Comparison of ENCODE assay signal across 1 cellular context in genomic region chr2:43759195-43759594, GRCh38.
TF ChIP-seq lines count a peak whose summit lies in the region.

No MANE protein-coding gene starts in this region.

TF ChIP-seq in HepG2, 621 proteins besides CTCF, POLR2A, EP300 and RAD21 (continued from another document and continues in another):
- no peak for TF ChIP-seq ARID4A (CRISPR knock-in tag; IDR thresholded peaks at IDR 0.05; ENCODE audit: borderline replicate concordance)
- no peak for TF ChIP-seq TFE3 (CRISPR knock-in tag; IDR thresholded peaks at IDR 0.05)
- peak; percentile 76 for TF ChIP-seq FOXP4 (CRISPR knock-in tag; IDR thresholded peaks at IDR 0.05)
- no peak for TF ChIP-seq ZNF17 (CRISPR knock-in tag; IDR thresholded peaks at IDR 0.05)
- TF ChIP-seq PAXIP1 (CRISPR knock-in tag; conservative IDR thresholded peaks at IDR 0.05), result peak; percentile 45; the same call in 1 of the 2 replicates
- no peak for TF ChIP-seq ZNF788 (CRISPR knock-in tag; IDR thresholded peaks at IDR 0.05; ENCODE audit: borderline replicate concordance)
- no peak for TF ChIP-seq ELF3 (CRISPR knock-in tag; IDR thresholded peaks at IDR 0.05)
- peak; percentile 85 for TF ChIP-seq FOXA3 (CRISPR knock-in tag; IDR thresholded peaks at IDR 0.05)
- no peak for TF ChIP-seq ZKSCAN5 (CRISPR knock-in tag; IDR thresholded peaks at IDR 0.05)
- TF ChIP-seq SNAPC2 (CRISPR knock-in tag; IDR thresholded peaks at IDR 0.05), result no peak
- TF ChIP-seq HMGA1 (CRISPR knock-in tag; conservative IDR thresholded peaks at IDR 0.05), result no peak
- no peak for TF ChIP-seq NR2F2 (IDR thresholded peaks at IDR 0.05; ENCODE audit: borderline replicate concordance, low read depth)
- no peak for TF ChIP-seq TRIM24 (CRISPR knock-in tag; IDR thresholded peaks at IDR 0.05)
- no peak for TF ChIP-seq GLMP (CRISPR knock-in tag; IDR thresholded peaks at IDR 0.05; ENCODE audit: borderline replicate concordance)
- TF ChIP-seq ZSCAN22 (CRISPR knock-in tag; IDR thresholded peaks at IDR 0.05), result no peak
- no peak for TF ChIP-seq MAZ (IDR thresholded peaks at IDR 0.05; ENCODE audit: borderline replicate concordance, low read depth, low read length)
- TF ChIP-seq MAZ (CRISPR knock-in tag; IDR thresholded peaks at IDR 0.05; ENCODE audit: low read depth), result no peak
- TF ChIP-seq KDM5A (IDR thresholded peaks at IDR 0.05; ENCODE audit: borderline replicate concordance, low read length), result no peak
- no peak; the same call in 1 of the 2 replicates for TF ChIP-seq CREB1 (IDR thresholded peaks at IDR 0.05)
- peak; percentile 38; the same call in 1 of the 2 replicates for TF ChIP-seq CREB1 (CRISPR knock-in tag; IDR thresholded peaks at IDR 0.05)
- peak; percentile 61; the same call in 1 of the 2 replicates for TF ChIP-seq AHDC1 (CRISPR knock-in tag; IDR thresholded peaks at IDR 0.05; ENCODE audit: borderline replicate concordance)
- TF ChIP-seq HDAC2 (CRISPR knock-in tag; IDR thresholded peaks at IDR 0.05), result no peak
- no peak for TF ChIP-seq ZSCAN30 (CRISPR knock-in tag; IDR thresholded peaks at IDR 0.05)
- TF ChIP-seq LBX2 (CRISPR knock-in tag; IDR thresholded peaks at IDR 0.05; ENCODE audit: borderline replicate concordance), result no peak
- TF ChIP-seq GABPA (IDR thresholded peaks at IDR 0.05; ENCODE audit: low read depth, low read length), result no peak
- 0 out of 2 replicates have a peak, but pooled peaks have one; percentile 9 for TF ChIP-seq GABPA (CRISPR knock-in tag; IDR thresholded peaks at IDR 0.05; ENCODE audit: low read depth)
- no peak for TF ChIP-seq ZEB1 (IDR thresholded peaks at IDR 0.05; ENCODE audit: insufficient replicate concordance, low read depth)
- no peak for TF ChIP-seq ZFX (CRISPR knock-in tag; IDR thresholded peaks at IDR 0.05; ENCODE audit: low read depth)
- peak; percentile 36; the same call in 1 of the 2 replicates for TF ChIP-seq NR2F6 (IDR thresholded peaks at IDR 0.05)
- TF ChIP-seq NR2F6 (CRISPR knock-in tag; IDR thresholded peaks at IDR 0.05), result no peak
- peak; percentile 46 for TF ChIP-seq SAP130 (CRISPR knock-in tag; IDR thresholded peaks at IDR 0.05; ENCODE audit: low read depth)
- peak; percentile 93 for TF ChIP-seq ZNF24 (IDR thresholded peaks at IDR 0.05)
- no peak for TF ChIP-seq ZNF354B (CRISPR knock-in tag; IDR thresholded peaks at IDR 0.05)
- no peak for TF ChIP-seq ZNF441 (CRISPR knock-in tag; IDR thresholded peaks at IDR 0.05; ENCODE audit: borderline replicate concordance)
- TF ChIP-seq BCL6 (CRISPR knock-in tag; IDR thresholded peaks at IDR 0.05), result peak; percentile 70
- peak; percentile 19; the same call in 1 of the 2 replicates for TF ChIP-seq HHEX (CRISPR knock-in tag; IDR thresholded peaks at IDR 0.05)
- peak; percentile 99 for TF ChIP-seq SOX5 (CRISPR knock-in tag; IDR thresholded peaks at IDR 0.05; ENCODE audit: borderline replicate concordance)
- TF ChIP-seq KDM3A (CRISPR knock-in tag; IDR thresholded peaks at IDR 0.05; ENCODE audit: low read depth), result no peak
- no peak for TF ChIP-seq ZNF670 (CRISPR knock-in tag; IDR thresholded peaks at IDR 0.05; ENCODE audit: borderline replicate concordance)
- peak; percentile 100 for TF ChIP-seq FOXP1 (IDR thresholded peaks at IDR 0.05)
- peak; percentile 98 for TF ChIP-seq FOXP1 (CRISPR knock-in tag; IDR thresholded peaks at IDR 0.05)
- no peak for TF ChIP-seq CSRNP1 (CRISPR knock-in tag; IDR thresholded peaks at IDR 0.05)
- no peak for TF ChIP-seq XRCC5 (optimal IDR thresholded peaks at IDR 0.05; ENCODE audit: low read length)
- TF ChIP-seq NFE2 (CRISPR knock-in tag; IDR thresholded peaks at IDR 0.05), result no peak
- 0 out of 2 replicates have a peak, but pooled peaks have one; percentile 13 for TF ChIP-seq THAP11 (CRISPR knock-in tag; IDR thresholded peaks at IDR 0.05)
